ENCODE assay signal across 19 cellular contexts in the genomic region with DNA sequence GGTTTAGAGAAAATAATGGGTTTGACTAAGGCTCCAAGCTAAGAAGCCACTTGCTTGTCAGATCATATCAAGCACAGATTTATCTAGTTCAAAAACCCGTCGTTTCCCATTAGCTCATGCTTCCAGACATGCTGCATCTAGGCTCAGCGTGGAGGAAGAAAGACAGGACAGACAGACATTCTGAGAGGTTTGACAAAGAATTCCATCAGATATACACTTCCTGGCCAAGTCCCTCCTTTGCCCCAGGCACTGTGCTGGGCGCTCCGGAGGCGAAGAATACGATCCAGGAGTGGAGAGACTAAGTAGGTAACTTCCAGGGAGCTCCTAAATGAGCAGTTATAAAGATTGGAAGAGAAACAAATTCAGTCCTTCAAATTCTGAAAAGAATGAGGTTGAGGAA.
A peak's percentile ranks its signal among the peaks of the same experiment; 100 is the strongest.
DNase-seq lines count a peak whose midpoint lies in the region; ATAC-seq, FAIRE-seq and TF ChIP-seq lines count a peak whose summit lies in the region.
"Had no signal": no experiment of that assay in that cellular context is flagged by ENCODE, and none has a peak within 500 bp of the region (broad histone marks: within the 10 kb centered on the region; RNA-seq: fewer than 3 reads in every experiment).

No MANE protein-coding gene starts in this region.

- H3K9me1 ChIP-seq in keratinocyte (ENCODE audit: control insufficient read depth, extremely low read depth, insufficient read depth, low read length), result peaks cover 3% of the 10 kb centered on the region

- H2AFZ ChIP-seq in keratinocyte (ENCODE audit: control insufficient read depth, low read length), result no peak overlapping the region
- H2AFZ ChIP-seq: GM23248 had no signal

- H4K20me1 ChIP-seq in keratinocyte (ENCODE audit: control insufficient read depth, extremely low read depth, insufficient read depth, low read length), result no peaks in the 10 kb centered on the region

- CTCF ChIA-PET in Panc1 (lab: Charles Lee), result no interaction called here

- no peaks in the 10 kb centered on the region for H3K27me3 ChIP-seq in Panc1 (ENCODE audit: control insufficient read depth, insufficient read depth, low read length)
- H3K27me3 ChIP-seq in keratinocyte (ENCODE audit: control insufficient read depth, extremely low read depth, insufficient read depth, low read length), result no peaks in the 10 kb centered on the region
- H3K27me3 ChIP-seq: BE2C had no signal

- BruUV-seq in Panc1 (replicated peaks; lab: Mats Ljungman, UMichigan), result no TSS peak

- TF ChIP-seq CTCF in Panc1 (IDR thresholded peaks at IDR 0.05) (no peak), brain (conservative IDR thresholded peaks at IDR 0.05) (no peak), keratinocyte (optimal IDR thresholded peaks at IDR 0.05 in 1 of 3, IDR thresholded peaks at IDR 0.05 in 1 of 3, conservative IDR thresholded peaks at IDR 0.05 in 1 of 3; ENCODE audit: extremely low read depth in 1 of 3, insufficient read depth in 2 of 3, low read length in 3 of 3) (no peak), type B pancreatic cell (conservative IDR thresholded peaks at IDR 0.05) (no peak)

- intact Hi-C loops in Panc1 (cut with micrococcal nuclease; ENCODE audit: unreplicated experiment), result no loop called here

- H3K9ac ChIP-seq in keratinocyte (ENCODE audit: control insufficient read depth, extremely low read depth, insufficient read depth, low read length), result no peak overlapping the region
- H3K9ac ChIP-seq: GM23248 had no signal

- H3K4me3 Mint-ChIP-seq in brain, result peak overlapping the region in 2 of 5 experiments; percentile 40 to 70
- peak overlapping the region; percentile 66 for H3K4me3 Mint-ChIP-seq in type B pancreatic cell
- H3K4me3 Mint-ChIP-seq: CD14-positive monocyte; CD8-positive, alpha-beta T cell; IgD-negative memory B cell had no signal

- H3K4me1 ChIP-seq in Panc1 (ENCODE audit: control insufficient read depth, insufficient read depth, low read length) (peaks cover 19% of the 10 kb centered on the region), keratinocyte (ENCODE audit: control insufficient read depth, extremely low read depth, insufficient read depth, low read length) (peaks cover 30% of the 10 kb centered on the region)
- H3K4me1 ChIP-seq: A549, BE2C had no signal

- H3K27me3 Mint-ChIP-seq in brain (peaks cover 7% of the 10 kb centered on the region), type B pancreatic cell (no peaks in the 10 kb centered on the region)
- H3K27me3 Mint-ChIP-seq: IgD-negative memory B cell had no signal

- in situ Hi-C loops in Panc1 (cut with HindIII; ENCODE audit: low pct_unique_long_range_greater_than_20kb, low sequenced_read_pairs), result no loop called here

- FAIRE-seq in keratinocyte (lab: Jason Lieb, UNC), result peak; percentile 64
- FAIRE-seq: A549, D721Med, GM19239, H54 had no signal

- no peaks in the 10 kb centered on the region for H3K36me3 Mint-ChIP-seq in brain
- H3K36me3 Mint-ChIP-seq in type B pancreatic cell, result no peaks in the 10 kb centered on the region

- H3K4me1 Mint-ChIP-seq in brain (peaks cover 58% of the 10 kb centered on the region), type B pancreatic cell (ENCODE audit: unreplicated experiment) (peaks cover 33% of the 10 kb centered on the region)
- H3K4me1 Mint-ChIP-seq: CD14-positive monocyte had no signal

- H3K27ac ChIP-seq in Panc1 (ENCODE audit: low read length), result peak overlapping the region; percentile 31
- no peak overlapping the region for H3K27ac ChIP-seq in keratinocyte (ENCODE audit: control insufficient read depth, insufficient read depth, low read length)
- H3K27ac ChIP-seq: A549, GM23248 had no signal

- POLR2A ChIA-PET in Panc1 (lab: Charles Lee), result no interaction called here

- dilution Hi-C loops in keratinocyte (cut with MboI; ENCODE audit: extremely low pct_ligation_motif_present, low sequenced_read_pairs), result no loop called here

- no peaks in the 10 kb centered on the region for H3K79me2 ChIP-seq in keratinocyte (ENCODE audit: control insufficient read depth, insufficient read depth, low read length)

- ATAC-seq in Panc1, result no peak
- no peak for ATAC-seq in HG02938 (IDR thresholded peaks at IDR 0.05; ENCODE audit: unreplicated experiment)
- ATAC-seq: A549; CD8-positive, alpha-beta T cell had no signal

- no peaks in the 10 kb centered on the region for H3K9me3 Mint-ChIP-seq in brain
- H3K9me3 Mint-ChIP-seq in type B pancreatic cell, result peaks cover 4% of the 10 kb centered on the region
- H3K9me3 Mint-ChIP-seq: CD8-positive, alpha-beta T cell had no signal

- peak overlapping the region; percentile 4 for H3K4me2 ChIP-seq in keratinocyte (ENCODE audit: control insufficient read depth, extremely low read depth, insufficient read depth, low read depth, low read length)
- H3K4me2 ChIP-seq: A549 had no signal

- H3K4me3 ChIP-seq in Panc1 (ENCODE audit: low read depth in 2 of 2, low read length in 2 of 2) (no peak overlapping the region), keratinocyte (ENCODE audit: control insufficient read depth in 2 of 3, extremely low read depth in 1 of 3, insufficient read depth in 2 of 3, low read depth in 1 of 3, low read length in 3 of 3) (no peak overlapping the region)
- H3K4me3 ChIP-seq: A549, GM23248 had no signal

- DNase-seq in Panc1 (ENCODE audit: low read depth, low spot score), result no peak
- no peak for DNase-seq in keratinocyte (ENCODE audit: low read depth, low spot score)
- no peak for DNase-seq in type B pancreatic cell (ENCODE audit: extremely low spot score, unreplicated experiment)
- no peak for DNase-seq in globus pallidus (ENCODE audit: low spot score)
- DNase-seq in GF-D8 (lab: John Stamatoyannopoulos, UW), result no peak
- DNase-seq: CD8-positive, alpha-beta T cell; COR-L47; DMS153; GDM1 had no signal

- no peaks in the 10 kb centered on the region for H3K36me3 ChIP-seq in Panc1 (ENCODE audit: control insufficient read depth, insufficient read depth, low read length)
- no peaks in the 10 kb centered on the region for H3K36me3 ChIP-seq in keratinocyte (ENCODE audit: control insufficient read depth in 2 of 2, extremely low read depth in 1 of 2, insufficient read depth in 2 of 2, low read length in 2 of 2)
- H3K36me3 ChIP-seq: BE2C had no signal

- peak overlapping the region; percentile 22 to 91 (median 86) for H3K27ac Mint-ChIP-seq in brain
- peak overlapping the region; percentile 70 for H3K27ac Mint-ChIP-seq in type B pancreatic cell
- H3K27ac Mint-ChIP-seq: CD8-positive, alpha-beta T cell; IgD-negative memory B cell had no signal

- no peaks in the 10 kb centered on the region for H3K9me3 ChIP-seq in Panc1 (ENCODE audit: control insufficient read depth, insufficient read depth, low read depth, low read length)
- no peaks in the 10 kb centered on the region for H3K9me3 ChIP-seq in keratinocyte (ENCODE audit: control insufficient read depth, low read depth, low read length)
- H3K9me3 ChIP-seq: A549, BE2C had no signal
